Comparison of ENCODE assay signal across 10 cellular contexts in the genomic region with DNA sequence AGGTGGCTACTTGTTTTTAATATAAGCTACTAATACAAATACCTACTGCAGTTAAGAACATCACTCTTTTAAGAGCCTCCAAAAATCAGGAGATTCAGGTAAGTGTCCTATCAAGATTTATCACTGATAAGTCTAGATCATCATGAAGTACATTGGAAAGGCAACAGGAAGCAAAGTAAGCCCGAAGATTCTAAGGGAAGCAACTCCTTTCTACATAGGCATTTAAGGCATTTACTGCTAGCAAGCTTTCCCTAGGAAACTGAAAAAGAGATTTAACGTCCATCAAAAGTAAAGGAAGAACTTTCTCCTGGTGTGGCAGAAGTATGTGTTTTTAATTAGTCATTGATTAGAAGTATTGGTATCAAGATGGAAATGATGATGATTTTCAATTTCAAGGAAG. TPM values are rescaled to one million over a fixed set of nuclear protein-coding genes. Genes with fewer than 3 reads are reported as not detected.
DNase-seq lines count a peak whose midpoint lies in the region; ATAC-seq and TF ChIP-seq lines count a peak whose summit lies in the region.
"Had no signal": no experiment of that assay in that cellular context is flagged by ENCODE, and none has a peak within 500 bp of the region (broad histone marks: within the 10 kb centered on the region; RNA-seq: fewer than 3 reads in every experiment).

No MANE protein-coding gene starts in this region.

- H3K9me3 ChIP-seq in transverse colon (no peaks in the 10 kb centered on the region), heart left ventricle (no peaks in the 10 kb centered on the region)

- peak overlapping the region; percentile 93 for H3K4me3 Mint-ChIP-seq in activated naive CD4-positive, alpha-beta T cell treated with anti-CD3 and anti-CD28 coated beads for 36 hours

- H3K27me3 ChIP-seq in transverse colon (no peaks in the 10 kb centered on the region), heart left ventricle (no peaks in the 10 kb centered on the region)

- CTCF ChIA-PET in activated naive CD4-positive, alpha-beta T cell treated with anti-CD3 and anti-CD28 coated beads for 36 hours (lab: Charles Lee), result interaction anchor here (0.6 to 2.8 kb wide), 8 partner anchors 9 to 277 kb away, joined by 3 to 10 read pairs (median 4); partner anchors contain the start of gene DNAH7

- H3K36me3 ChIP-seq in transverse colon (peaks cover 0 to 4% (median 0%) of the 10 kb centered on the region in 4 donors), heart left ventricle (peaks cover 0 to 6% (median 4%) of the 10 kb centered on the region in 9 donors)

- H3K4me1 ChIP-seq in transverse colon (peaks cover 0 to 12% (median 0%) of the 10 kb centered on the region in 4 donors), heart left ventricle (peaks cover 0 to 78% (median 17%) of the 10 kb centered on the region in 12 donors)

- TF ChIP-seq EP300 in transverse colon (IDR thresholded peaks at IDR 0.05; ENCODE audit: low read depth), result no peak

- WGBS in transverse colon (ENCODE audit: low coverage in 1 of 2), 2 donors, result 73% methylated on average over 2 of the region's 2 CpGs
- 55 to 64% (median 59%) methylated on average over 2 of the region's 2 CpGs for WGBS in heart left ventricle, 4 donors

- peak overlapping the region; percentile 21 to 97 (median 95) for H3K27ac ChIP-seq in transverse colon
- H3K27ac ChIP-seq in heart left ventricle, result peak overlapping the region in 1 of 12 donors; percentile 97
- H3K27ac ChIP-seq: C4-2B had no signal

- no peak for ATAC-seq in heart left ventricle

- TF ChIP-seq CTCF in WI38 (IDR thresholded peaks at IDR 0.05; ENCODE audit: low read depth, low read length) (no peak), foreskin fibroblast (IDR thresholded peaks at IDR 0.05; ENCODE audit: low read depth, low read length) (no peak), transverse colon (IDR thresholded peaks at IDR 0.05) (no peak), heart left ventricle (IDR thresholded peaks at IDR 0.05) (no peak)

- H3K27ac Mint-ChIP-seq in activated naive CD4-positive, alpha-beta T cell treated with anti-CD3 and anti-CD28 coated beads for 36 hours, result peak overlapping the region; percentile 92

- no peak for DNase-seq in activated naive CD4-positive, alpha-beta T cell treated with anti-CD3 and anti-CD28 coated beads for 36 hours
- DNase-seq in activated naive CD4-positive, alpha-beta T cell (lab: John Stamatoyannopoulos, UW), result no peak
- DNase-seq in foreskin fibroblast, result no peak
- no peak for DNase-seq in transverse colon
- DNase-seq in HUDEP-2 (lab: John Stamatoyannopoulos, UW; ENCODE audit: unreplicated experiment in 76 of 76), result no peak
- DNase-seq in heart left ventricle, result no peak
- no peak for DNase-seq in NCI-H526 treated with DMSO at 0.1 percent for 48 hours (lab: John Stamatoyannopoulos, UW)
- DNase-seq: stimulated activated CD4-positive, alpha-beta T cell treated with anti-CD3 and anti-CD28 coated beads, Interleukin-1b, Interleukin-23, amount 100 ng/mL, for 48 hours had no signal

- in situ Hi-C loops in transverse colon (cut with MboI; ENCODE audit: low pct_ligation_motif_present in 1 of 4, low pct_unique_long_range_greater_than_20kb in 1 of 4, low sequenced_read_pairs in 3 of 4), result loop anchor here in 2 of 4 donors (10.0 to 25.0 kb wide), 2 partner anchors 95 to 107 kb away; no protein-coding TSS in a partner anchor

- H3K27me3 Mint-ChIP-seq in activated naive CD4-positive, alpha-beta T cell treated with anti-CD3 and anti-CD28 coated beads for 36 hours (ENCODE audit: low read depth), result no peaks in the 10 kb centered on the region

- H3K9me3 Mint-ChIP-seq in activated naive CD4-positive, alpha-beta T cell treated with anti-CD3 and anti-CD28 coated beads for 36 hours, result no peaks in the 10 kb centered on the region

- intact Hi-C loops in activated naive CD4-positive, alpha-beta T cell treated with anti-CD3 and anti-CD28 coated beads for 36 hours (cut with micrococcal nuclease), result loop anchor here (1.0 kb wide), 3 partner anchors 7 to 53 kb away; no protein-coding TSS in a partner anchor
- intact Hi-C loops in transverse colon (cut with DNase I; ENCODE audit: low total_unique reads), result no loop called here
- intact Hi-C loops in heart left ventricle (cut with DNase I), result loop anchor here in 2 of 10 donors (5.0 kb wide), 2 partner anchors 90 to 110 kb away; no protein-coding TSS in a partner anchor

- TF ChIP-seq POLR2A in transverse colon (IDR thresholded peaks at IDR 0.05) (no peak), heart left ventricle (IDR thresholded peaks at IDR 0.05) (no peak)

- peaks cover 27% of the 10 kb centered on the region for H3K4me1 Mint-ChIP-seq in activated naive CD4-positive, alpha-beta T cell treated with anti-CD3 and anti-CD28 coated beads for 36 hours (ENCODE audit: low read depth)

- H3K4me3 ChIP-seq in WI38 (ENCODE audit: low read depth, low read length), result peak overlapping the region; percentile 95
- H3K4me3 ChIP-seq in foreskin fibroblast (ENCODE audit: low read depth in 1 of 2, low read length in 2 of 2), result peak overlapping the region; percentile 16
- peak overlapping the region in 1 of 4 donors; percentile 87 for H3K4me3 ChIP-seq in transverse colon
- H3K4me3 ChIP-seq in heart left ventricle, result peak overlapping the region in 6 of 12 donors; percentile 66 to 98 (median 96)

- peaks cover 64% of the 10 kb centered on the region for H3K36me3 Mint-ChIP-seq in activated naive CD4-positive, alpha-beta T cell treated with anti-CD3 and anti-CD28 coated beads for 36 hours (ENCODE audit: low read depth)

RNA-seq across cellular contexts. Expression of gene STK17B, which starts 3.7 kb away (rescaled TPM):
- 100 to 1,000 TPM; 141 to 143 TPM for total RNA-seq in activated naive CD4-positive, alpha-beta T cell treated with anti-CD3 and anti-CD28 coated beads for 36 hours
- 10 to 100 TPM; 16.7 to 80.3 (median 67.3) TPM for total RNA-seq in transverse colon
- 10 to 100 TPM in 2 of 9 donors, 1 to 10 TPM in 7; 3.3 to 24.4 (median 5.3) TPM for total RNA-seq in heart left ventricle
- polyA plus RNA-seq in heart left ventricle, result 1 to 10 TPM; 1.4 to 2.6 TPM
